Comparison of ENCODE assay signal across 18 cellular contexts in genomic region chr11:133040289-133040893, GRCh38.
DNase-seq lines count a peak whose midpoint lies in the region; ATAC-seq and TF ChIP-seq lines count a peak whose summit lies in the region.
"Had no signal": no experiment of that assay in that cellular context is flagged by ENCODE, and none has a peak within 500 bp of the region (broad histone marks: within the 10 kb centered on the region; RNA-seq: fewer than 3 reads in every experiment).

No MANE protein-coding gene starts in this region.

- WGBS in right cardiac atrium, result 52% methylated on average over 8 of the region's 8 CpGs

- no peak for TF ChIP-seq CTCF in endothelial cell (IDR thresholded peaks at IDR 0.05; ENCODE audit: unreplicated experiment)

- H3K27me3 Mint-ChIP-seq in endothelial cell (ENCODE audit: unreplicated experiment), result peaks cover 5% of the 10 kb centered on the region

- ATAC-seq in GM19463 (IDR thresholded peaks at IDR 0.05; ENCODE audit: unreplicated experiment), result no peak
- ATAC-seq in right cardiac atrium, result no peak

- peaks cover 26% of the 10 kb centered on the region for H3K4me1 Mint-ChIP-seq in endothelial cell (ENCODE audit: unreplicated experiment)
- H3K4me1 Mint-ChIP-seq: neural crest cell had no signal

- intact Hi-C loops in right cardiac atrium (cut with DNase I), result no loop called here

- H3K27me3 ChIP-seq in right cardiac atrium (ENCODE audit: control insufficient read depth, insufficient read depth), result no peaks in the 10 kb centered on the region
- H3K27me3 ChIP-seq: right atrium auricular region had no signal

- no peaks in the 10 kb centered on the region for H3K4me1 ChIP-seq in right cardiac atrium (ENCODE audit: control insufficient read depth, insufficient read depth, low read length)
- H3K4me1 ChIP-seq: right atrium auricular region had no signal

- H3K4me3 Mint-ChIP-seq in endothelial cell (ENCODE audit: unreplicated experiment), result no peak overlapping the region
- H3K4me3 Mint-ChIP-seq: H9, neural crest cell had no signal

- H3K27ac Mint-ChIP-seq in endothelial cell (ENCODE audit: unreplicated experiment), result peak overlapping the region; percentile 72
- H3K27ac Mint-ChIP-seq: H9 had no signal

- no peak overlapping the region for H3K4me3 ChIP-seq in right cardiac atrium (ENCODE audit: low read length)
- H3K4me3 ChIP-seq: right atrium auricular region, SK-N-MC, thoracic aorta had no signal

- DNase-seq in GM04504 (ENCODE audit: low read depth), result peak; percentile 9
- peak; percentile 83 for DNase-seq in NCI-H345 treated with DMSO at 0.1 percent for 48 hours (lab: John Stamatoyannopoulos, UW; ENCODE audit: unreplicated experiment)
- peak; percentile 14 for DNase-seq in endothelial cell (ENCODE audit: low spot score)
- peak; percentile 14 for DNase-seq in retina
- no peak for DNase-seq in central memory CD4-positive, alpha-beta T cell
- no peak for DNase-seq in right cardiac atrium
- DNase-seq: activated T-cell treated with anti-CD3 and anti-CD28 coated beads, Interleukin-2, amount 50 U/mL, for 48 hours; H9; NCI-H1105 treated with DMSO at 0.1 percent for 48 hours; NCI-H524; OCI-M1 had no signal

- H3K9me3 Mint-ChIP-seq in endothelial cell (ENCODE audit: unreplicated experiment), result no peaks in the 10 kb centered on the region
- H3K9me3 Mint-ChIP-seq: H9, neural crest cell had no signal

- H3K9me3 ChIP-seq in right cardiac atrium (ENCODE audit: control insufficient read depth, low read length), result no peaks in the 10 kb centered on the region
- H3K9me3 ChIP-seq: right atrium auricular region, thoracic aorta had no signal

- H3K36me3 Mint-ChIP-seq in endothelial cell (ENCODE audit: low read depth, unreplicated experiment), result no peaks in the 10 kb centered on the region

- H3K27ac ChIP-seq in right cardiac atrium (ENCODE audit: low read length), result no peak overlapping the region
- H3K27ac ChIP-seq: C4-2B, KMS-11, right atrium auricular region, SK-N-MC, thoracic aorta had no signal

Comparison
In these comparisons a context has a peak if more than half of its experiments do, and no peak if none do; other contexts are left out.
1. DNase-seq: peak in GM04504 (single experiment), NCI-H345 treated with DMSO at 0.1 percent for 48 hours (single experiment), endothelial cell (single experiment) and retina (single experiment); none in central memory CD4-positive, alpha-beta T cell (single experiment) and right cardiac atrium (0 of 3).